In the genomic region with DNA sequence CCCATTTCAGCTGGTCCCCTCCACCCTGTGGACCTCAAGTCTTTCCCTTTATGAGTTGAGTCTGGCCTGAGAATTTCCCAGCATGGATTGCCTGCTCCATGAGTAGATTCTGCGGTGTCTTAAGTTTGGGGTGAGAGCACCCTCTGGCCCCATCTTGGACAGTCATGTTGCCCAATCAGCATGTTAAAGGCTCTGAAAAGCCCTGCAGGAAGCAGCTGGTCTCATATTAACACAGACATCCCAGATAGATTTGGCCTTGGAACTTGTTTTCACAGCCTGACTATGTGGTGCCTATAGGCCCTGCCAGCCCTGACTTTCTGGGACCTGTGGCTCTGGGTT, we compare ENCODE assay signal across 17 cellular contexts.
"Had no signal": no experiment of that assay in that cellular context is flagged by ENCODE, and none has a peak within 500 bp of the region (broad histone marks: within the 10 kb centered on the region; RNA-seq: fewer than 3 reads in every experiment).

No MANE protein-coding gene starts in this region.

- H3K4me3 ChIP-seq: dorsolateral prefrontal cortex, gastroesophageal sphincter, lower lobe of right lung, ovary, sigmoid colon, spleen, stomach, testis had no signal

- H3K27ac Mint-ChIP-seq: activated B cell treated with CpG ODN at 0.5 μM for 24 hours; activated naive CD4-positive, alpha-beta T cell treated with anti-CD3 and anti-CD28 coated beads for 36 hours; activated naive CD8-positive, alpha-beta T cell treated with anti-CD3 and anti-CD28 coated beads, Interleukin-2, amount 50 U/mL, for 24 hours; activated T-helper 1 cell treated with anti-CD3 and anti-CD28 coated beads, Interleukin-12 subunit alpha, Interleukin-12 subunit beta, Interleukin-2, Interleukin-4 antibody, amounts not matched to agents 30 ng/mL and 10 ng/mL and 1 ng/mL, durations not matched to agents 14 hours and 24 hours and 36 hours; T-helper 1 cell treated with Interleukin-12 subunit alpha and Interleukin-12 subunit beta and Interleukin-4 antibody, amounts not matched to agents 30 μg/mL and 1 μg/mL, for 36 hours had no signal

- H3K36me3 ChIP-seq: ovary, sigmoid colon had no signal

- H3K27me3 Mint-ChIP-seq: activated naive CD8-positive, alpha-beta T cell treated with anti-CD3 and anti-CD28 coated beads, Interleukin-2, amount 50 U/mL, for 24 hours had no signal

- H3K27ac ChIP-seq: dorsolateral prefrontal cortex, gastroesophageal sphincter, lower lobe of right lung, ovary, sigmoid colon, spleen, stomach, testis had no signal

- ATAC-seq: gastroesophageal sphincter had no signal

- H3K4me1 ChIP-seq: gastroesophageal sphincter, lower lobe of right lung, sigmoid colon, stomach, testis had no signal

- H3K4me3 Mint-ChIP-seq: activated B cell treated with CpG ODN at 0.5 μM for 24 hours; activated naive CD4-positive, alpha-beta T cell treated with anti-CD3 and anti-CD28 coated beads for 36 hours; activated naive CD8-positive, alpha-beta T cell treated with anti-CD3 and anti-CD28 coated beads, Interleukin-2, amount 50 U/mL, for 24 hours; activated T-helper 1 cell treated with anti-CD3 and anti-CD28 coated beads, Interleukin-12 subunit alpha, Interleukin-12 subunit beta, Interleukin-2, Interleukin-4 antibody, amounts not matched to agents 30 ng/mL and 10 ng/mL and 1 ng/mL, durations not matched to agents 14 hours and 24 hours and 36 hours; neural crest cell; T-helper 1 cell treated with Interleukin-12 subunit alpha and Interleukin-12 subunit beta and Interleukin-4 antibody, amounts not matched to agents 30 μg/mL and 1 μg/mL, for 36 hours had no signal

- H3K9me3 Mint-ChIP-seq: activated B cell treated with CpG ODN at 0.5 μM for 24 hours; activated naive CD4-positive, alpha-beta T cell treated with anti-CD3 and anti-CD28 coated beads for 36 hours; activated naive CD8-positive, alpha-beta T cell treated with anti-CD3 and anti-CD28 coated beads, Interleukin-2, amount 50 U/mL, for 24 hours; activated T-helper 1 cell treated with anti-CD3 and anti-CD28 coated beads, Interleukin-12 subunit alpha, Interleukin-12 subunit beta, Interleukin-2, Interleukin-4 antibody, amounts not matched to agents 30 ng/mL and 10 ng/mL and 1 ng/mL, durations not matched to agents 14 hours and 24 hours and 36 hours; neural crest cell; T-helper 1 cell treated with Interleukin-12 subunit alpha and Interleukin-12 subunit beta and Interleukin-4 antibody, amounts not matched to agents 30 μg/mL and 1 μg/mL, for 36 hours had no signal

- DNase-seq: activated B cell treated with CpG ODN at 0.5 μM for 24 hours; activated CD4-positive, alpha-beta T cell treated with anti-CD3 and anti-CD28 coated beads, Interleukin-2, amount 50 U/mL, for 1 hour; activated naive CD4-positive, alpha-beta T cell treated with anti-CD3 and anti-CD28 coated beads for 36 hours; activated naive CD8-positive, alpha-beta T cell treated with anti-CD3 and anti-CD28 coated beads, Interleukin-2, amount 50 U/mL, for 24 hours; aorta; dorsolateral prefrontal cortex; left colon; ovary; sigmoid colon; spleen; stomach; testis had no signal

- H3K9me3 ChIP-seq: gastroesophageal sphincter, lower lobe of right lung, ovary, sigmoid colon, spleen, stomach, testis had no signal

- H3K27me3 ChIP-seq: dorsolateral prefrontal cortex, gastroesophageal sphincter, ovary, sigmoid colon, testis had no signal
